ENCODE assay signal across 16 cellular contexts in genomic region chr15:48005921-48006541, GRCh38.
A peak's percentile ranks its signal among the peaks of the same experiment; 100 is the strongest.
DNase-seq lines count a peak whose midpoint lies in the region; TF ChIP-seq lines count a peak whose summit lies in the region.
"Had no signal": no experiment of that assay in that cellular context is flagged by ENCODE, and none has a peak within 500 bp of the region (broad histone marks: within the 10 kb centered on the region; RNA-seq: fewer than 3 reads in every experiment).

No MANE protein-coding gene starts in this region.

- no peak overlapping the region for H3K4me3 Mint-ChIP-seq in brain
- H3K4me3 Mint-ChIP-seq: CD4-positive, CD25-positive, alpha-beta regulatory T cell had no signal

- peaks cover 16% of the 10 kb centered on the region for H3K4me1 Mint-ChIP-seq in brain
- H3K4me1 Mint-ChIP-seq: CD4-positive, CD25-positive, alpha-beta regulatory T cell had no signal

- DNase-seq in H7 (peak; percentile 16), kidney epithelial cell (ENCODE audit: low read depth) (peak; percentile 23), stomach (peak; percentile 53), HCEC 1CT (no peak), NCI-H1436 (lab: John Stamatoyannopoulos, UW) (no peak), ACHN (no peak), GM19238 (ENCODE audit: insufficient read length, low spot score) (no peak)
- DNase-seq: amniotic stem cell; CD4-positive, CD25-positive, alpha-beta regulatory T cell; dermis blood vessel endothelial cell; KG1; mesenchymal stem cell; NCI-H2029; NK-92 treated with Interleukin-12 subunit alpha and Interleukin-12 subunit beta, amount 100 ng/mL, for 24 hours had no signal

- peaks cover 7% of the 10 kb centered on the region for H3K27me3 Mint-ChIP-seq in brain
- H3K27me3 Mint-ChIP-seq: CD4-positive, CD25-positive, alpha-beta regulatory T cell had no signal

- TF ChIP-seq EP300 in stomach (IDR thresholded peaks at IDR 0.05) = no peak

- TF ChIP-seq CTCF in brain (conservative IDR thresholded peaks at IDR 0.05) (no peak), kidney epithelial cell (IDR thresholded peaks at IDR 0.05; ENCODE audit: insufficient read depth, low read length, poor library complexity, severe bottlenecking) (no peak), stomach (IDR thresholded peaks at IDR 0.05) (no peak)

- intact Hi-C loops in stomach (cut with DNase I; ENCODE audit: low total_unique reads) = no loop called here

- peak overlapping the region in 3 of 5 experiments; percentile 38 to 67 (median 52) for H3K27ac Mint-ChIP-seq in brain
- H3K27ac Mint-ChIP-seq: CD4-positive, CD25-positive, alpha-beta regulatory T cell; progenitor cell of endocrine pancreas had no signal

- H3K4me1 ChIP-seq in stomach = peaks cover 0 to 10% (median 5%) of the 10 kb centered on the region in 4 donors

- in situ Hi-C loops in ACHN (cut with HindIII; ENCODE audit: low pct_ligation_motif_present, low pct_unique_long_range_greater_than_20kb, low sequenced_read_pairs) = no loop called here

- no peak overlapping the region for H3K27ac ChIP-seq in stomach

- peaks cover 0 to 4% (median 0%) of the 10 kb centered on the region in 5 experiments for H3K9me3 Mint-ChIP-seq in brain

- no peaks in the 10 kb centered on the region for H3K36me3 ChIP-seq in H7 (replicated peaks; ENCODE audit: control insufficient read depth, insufficient read depth, low read length)
- no peaks in the 10 kb centered on the region for H3K36me3 ChIP-seq in kidney epithelial cell (ENCODE audit: control insufficient read depth, insufficient read depth, low read length)
- no peaks in the 10 kb centered on the region for H3K36me3 ChIP-seq in stomach

- H3K9me3 ChIP-seq in stomach = no peaks in the 10 kb centered on the region

- TF ChIP-seq POLR2A in stomach (IDR thresholded peaks at IDR 0.05) = no peak

- H3K36me3 Mint-ChIP-seq in brain = no peaks in the 10 kb centered on the region
- H3K36me3 Mint-ChIP-seq: CD4-positive, CD25-positive, alpha-beta regulatory T cell had no signal

- H3K27me3 ChIP-seq in H7 (ENCODE audit: control insufficient read depth, insufficient read depth, low read length) (no peaks in the 10 kb centered on the region), kidney epithelial cell (ENCODE audit: control insufficient read depth, insufficient read depth, low read length) (no peaks in the 10 kb centered on the region), stomach (no peaks in the 10 kb centered on the region)

- H3K4me3 ChIP-seq in H7 (ENCODE audit: insufficient read depth, low read depth, low read length) (no peak overlapping the region), kidney epithelial cell (ENCODE audit: low read depth, low read length) (no peak overlapping the region), stomach (no peak overlapping the region)

- WGBS in stomach, 5 donors = 73 to 77% (median 76%) methylated on average over 9 of the region's 9 CpGs

Comparison
In these comparisons a context has a peak if more than half of its experiments do, and no peak if none do; other contexts are left out.
1. DNase-seq: peak in H7 (single experiment), kidney epithelial cell (single experiment) and stomach (single experiment); none in HCEC 1CT (single experiment), NCI-H1436 (single experiment), ACHN (single experiment) and GM19238 (single experiment).